Comparison of ENCODE assay signal across 30 cellular contexts in genomic region chr4:176385601-176386000, GRCh38.
DNase-seq lines count a peak whose midpoint lies in the region; ATAC-seq and TF ChIP-seq lines count a peak whose summit lies in the region.
"Had no signal": no experiment of that assay in that cellular context is flagged by ENCODE, and none has a peak within 500 bp of the region (broad histone marks: within the 10 kb centered on the region; RNA-seq: fewer than 3 reads in every experiment).

No MANE protein-coding gene starts in this region.

- no peaks in the 10 kb centered on the region for H3K9me3 Mint-ChIP-seq in type B pancreatic cell
- H3K9me3 Mint-ChIP-seq: CD14-positive monocyte; CD4-positive, alpha-beta T cell; CD8-positive, alpha-beta memory T cell; CD8-positive, alpha-beta T cell had no signal

- in situ Hi-C loops in G401 (cut with HindIII; ENCODE audit: low sequenced_read_pairs) = no loop called here

- no peak for TF ChIP-seq CTCF in type B pancreatic cell (conservative IDR thresholded peaks at IDR 0.05)

- H3K4me3 Mint-ChIP-seq in type B pancreatic cell = no peak overlapping the region
- H3K4me3 Mint-ChIP-seq: B cell; CD14-positive monocyte; CD4-positive, alpha-beta memory T cell; CD4-positive, alpha-beta T cell; CD4-positive, CD25-positive, alpha-beta regulatory T cell; CD8-positive, alpha-beta memory T cell; CD8-positive, alpha-beta T cell had no signal

- no peak overlapping the region for H3K27ac Mint-ChIP-seq in type B pancreatic cell
- H3K27ac Mint-ChIP-seq: B cell; CD14-positive monocyte; CD4-positive, alpha-beta T cell; CD4-positive, CD25-positive, alpha-beta regulatory T cell; CD8-positive, alpha-beta memory T cell; CD8-positive, alpha-beta T cell had no signal

- no peaks in the 10 kb centered on the region for H3K4me1 Mint-ChIP-seq in type B pancreatic cell (ENCODE audit: unreplicated experiment)
- H3K4me1 Mint-ChIP-seq: B cell; CD14-positive monocyte; CD4-positive, CD25-positive, alpha-beta regulatory T cell; CD8-positive, alpha-beta memory T cell had no signal

- no peaks in the 10 kb centered on the region for H3K36me3 Mint-ChIP-seq in type B pancreatic cell
- H3K36me3 Mint-ChIP-seq: CD14-positive monocyte; CD4-positive, alpha-beta memory T cell; CD4-positive, CD25-positive, alpha-beta regulatory T cell; CD8-positive, alpha-beta memory T cell; CD8-positive, alpha-beta T cell had no signal

- DNase-seq in G401 (ENCODE audit: low spot score) (peak; percentile 67), NCI-H69 (lab: John Stamatoyannopoulos, UW) (peak; percentile 8), cerebellar cortex (ENCODE audit: low spot score) (peak; percentile 59), cerebellum (ENCODE audit: low spot score) (peak; percentile 11), type B pancreatic cell (ENCODE audit: extremely low spot score, unreplicated experiment) (no peak)
- no peak for DNase-seq in stimulated activated CD4-positive, alpha-beta T cell treated with anti-CD3 and anti-CD28 coated beads, Interleukin-2, amount 100 ng/mL, for 48 hours
- DNase-seq: 8988T; ACHN; AML-193; BE2C; Caco-2; Calu3; CD4-positive, alpha-beta memory T cell; CD4-positive, alpha-beta T cell; CD4-positive, CD25-positive, alpha-beta regulatory T cell; CD8-positive, alpha-beta memory T cell; CD8-positive, alpha-beta T cell; COR-L47; DMS 273 treated with DMSO at 0.1 percent for 48 hours; DMS153; DMS53; DMS79; DMS79 treated with DMSO at 0.1 percent for 48 hours; DND-41; EL had no signal

- ATAC-seq in HG03045 (IDR thresholded peaks at IDR 0.05; ENCODE audit: unreplicated experiment) (no peak), HG02588 (IDR thresholded peaks at IDR 0.05; ENCODE audit: unreplicated experiment) (no peak)
- ATAC-seq: A549; CD8-positive, alpha-beta T cell had no signal

- H3K27me3 Mint-ChIP-seq in type B pancreatic cell = no peaks in the 10 kb centered on the region

Comparison
In these comparisons a context has a peak if more than half of its experiments do, and no peak if none do; other contexts are left out.
1. DNase-seq: peak in G401 (single experiment), NCI-H69 (single experiment), cerebellar cortex (single experiment) and cerebellum (single experiment); none in stimulated activated CD4-positive, alpha-beta T cell treated with anti-CD3 and anti-CD28 coated beads, Interleukin-2, amount 100 ng/mL, for 48 hours (0 of 2) and type B pancreatic cell (single experiment).